1 cellular context compared by ENCODE assay signal in genomic region chr12:108119974-108120862, GRCh38.
TF ChIP-seq lines count a peak whose summit lies in the region.

No MANE protein-coding gene starts in this region.

TF ChIP-seq in K562, 482 proteins besides CTCF, POLR2A, EP300 and RAD21 (continued from another document and continues in another):
- no peak for TF ChIP-seq MITF (IDR thresholded peaks at IDR 0.05)
- TF ChIP-seq ZNF644 (tag; IDR thresholded peaks at IDR 0.05; ENCODE audit: low read depth): no peak; the same call in 1 of the 2 replicates
- TF ChIP-seq NR4A1 (CRISPR knock-in tag; IDR thresholded peaks at IDR 0.05): 0 out of 2 replicates have a peak, but pooled peaks have one; percentile 17
- peak; percentile 83 for TF ChIP-seq NR4A1 (tag; IDR thresholded peaks at IDR 0.05)
- no peak for TF ChIP-seq DACH1 (IDR thresholded peaks at IDR 0.05; ENCODE audit: partially characterized antibody)
- peak; percentile 74; the same call in 1 of the 2 replicates for TF ChIP-seq DMBX1 (CRISPR knock-in tag; IDR thresholded peaks at IDR 0.05; ENCODE audit: borderline replicate concordance)
- peak; percentile 30; the same call in 1 of the 2 replicates for TF ChIP-seq SMAD4 (CRISPR knock-in tag; conservative IDR thresholded peaks at IDR 0.05)
- TF ChIP-seq E2F8 (IDR thresholded peaks at IDR 0.05; ENCODE audit: low read depth, partially characterized antibody): no peak
- no peak for TF ChIP-seq FOXP1 (CRISPR knock-in tag; IDR thresholded peaks at IDR 0.05)
- no peak for TF ChIP-seq SNIP1 (IDR thresholded peaks at IDR 0.05; ENCODE audit: low read depth)
- TF ChIP-seq NR2C1 (IDR thresholded peaks at IDR 0.05): no peak
- TF ChIP-seq NR2C1 (tag; IDR thresholded peaks at IDR 0.05): no peak
- TF ChIP-seq SUPT5H (IDR thresholded peaks at IDR 0.05): no peak
- TF ChIP-seq PTRF (tag; IDR thresholded peaks at IDR 0.05): peak; percentile 43; the same call in 1 of the 2 replicates
- no peak for TF ChIP-seq XRCC5 (IDR thresholded peaks at IDR 0.05; ENCODE audit: low read depth, low read length)
- TF ChIP-seq GMEB1 (CRISPR knock-in tag; IDR thresholded peaks at IDR 0.05): 0 out of 2 replicates have a peak, but pooled peaks have one; percentile 15
- peak; percentile 55 for TF ChIP-seq NFYB (IDR thresholded peaks at IDR 0.05; ENCODE audit: extremely low read depth, insufficient read length)
- TF ChIP-seq ZNF639 (CRISPR knock-in tag; conservative IDR thresholded peaks at IDR 0.05 in 1 of 2, IDR thresholded peaks at IDR 0.05 in 1 of 2): no peak
- 0 out of 2 replicates have a peak, but pooled peaks have one; percentile 24 for TF ChIP-seq ZNF197 (CRISPR knock-in tag; IDR thresholded peaks at IDR 0.05; ENCODE audit: low read depth)
- TF ChIP-seq HEY1 (CRISPR knock-in tag; IDR thresholded peaks at IDR 0.05; ENCODE audit: borderline replicate concordance): no peak
- 0 out of 2 replicates have a peak, but pooled peaks have one; percentile 21 for TF ChIP-seq CXXC5 (CRISPR knock-in tag; IDR thresholded peaks at IDR 0.05)
- no peak for TF ChIP-seq TSHZ1 (CRISPR knock-in tag; IDR thresholded peaks at IDR 0.05)
- TF ChIP-seq ZNF316 (IDR thresholded peaks at IDR 0.05): no peak
- no peak for TF ChIP-seq RFX5 (IDR thresholded peaks at IDR 0.05; ENCODE audit: low read depth, low read length)
- TF ChIP-seq CC2D1A (IDR thresholded peaks at IDR 0.05): no peak
- TF ChIP-seq GATAD2A (IDR thresholded peaks at IDR 0.05): no peak
- no peak for TF ChIP-seq KLF16 (IDR thresholded peaks at IDR 0.05)
- no peak for TF ChIP-seq ZFP91 (CRISPR knock-in tag; IDR thresholded peaks at IDR 0.05)
- no peak for TF ChIP-seq HNRNPUL1 (IDR thresholded peaks at IDR 0.05; ENCODE audit: low read length)
- TF ChIP-seq WHSC1 (IDR thresholded peaks at IDR 0.05; ENCODE audit: low read length): no peak
- TF ChIP-seq TRIM24 (IDR thresholded peaks at IDR 0.05): no peak
- TF ChIP-seq TAF9B (IDR thresholded peaks at IDR 0.05; ENCODE audit: partially characterized antibody): no peak
- peak; percentile 61; the same call in 1 of the 2 replicates for TF ChIP-seq TAF7 (tag; IDR thresholded peaks at IDR 0.05)
- TF ChIP-seq ZBTB9 (CRISPR knock-in tag; IDR thresholded peaks at IDR 0.05): peak; percentile 60; the same call in 1 of the 2 replicates
- 0 out of 2 replicates have a peak, but pooled peaks have one; percentile 23 for TF ChIP-seq ZNF79 (CRISPR knock-in tag; IDR thresholded peaks at IDR 0.05; ENCODE audit: low read depth)
- TF ChIP-seq ZNF277 (CRISPR knock-in tag; IDR thresholded peaks at IDR 0.05; ENCODE audit: borderline replicate concordance): no peak
- no peak for TF ChIP-seq SOX6 (IDR thresholded peaks at IDR 0.05)
- no peak for TF ChIP-seq PML (IDR thresholded peaks at IDR 0.05; ENCODE audit: low read length)
- no peak for TF ChIP-seq CBFA2T2 (conservative IDR thresholded peaks at IDR 0.05)
- TF ChIP-seq ZNF324 (CRISPR knock-in tag; IDR thresholded peaks at IDR 0.05): peak; percentile 14; the same call in 1 of the 2 replicates
- TF ChIP-seq ATF1 (CRISPR knock-in tag; IDR thresholded peaks at IDR 0.05): no peak
- TF ChIP-seq ATF1 (tag; IDR thresholded peaks at IDR 0.05): no peak
- no peak for TF ChIP-seq PHF21A (IDR thresholded peaks at IDR 0.05; ENCODE audit: borderline replicate concordance, low read depth)
- TF ChIP-seq THRA (IDR thresholded peaks at IDR 0.05): no peak
